ENCODE assay signal across 19 cellular contexts in genomic region chr10:123518765-123519164, GRCh38.
A peak's percentile ranks its signal among the peaks of the same experiment; 100 is the strongest.
DNase-seq lines count a peak whose midpoint lies in the region; ATAC-seq, FAIRE-seq and TF ChIP-seq lines count a peak whose summit lies in the region.
"Had no signal": no experiment of that assay in that cellular context is flagged by ENCODE, and none has a peak within 500 bp of the region (broad histone marks: within the 10 kb centered on the region; RNA-seq: fewer than 3 reads in every experiment).

No MANE protein-coding gene starts in this region.

- TF ChIP-seq POLR2A in H54 (IDR thresholded peaks at IDR 0.05; ENCODE audit: low read depth, low read length) = no peak

- no peak for ATAC-seq in left lobe of liver
- ATAC-seq in HG03039 (IDR thresholded peaks at IDR 0.05; ENCODE audit: unreplicated experiment) = no peak
- ATAC-seq: CD8-positive, alpha-beta T cell had no signal

- FAIRE-seq in H54 (lab: Jason Lieb, UNC) = no peak
- FAIRE-seq: D721Med, G401.6, GM12891 had no signal

- peak; percentile 13 for DNase-seq in activated CD8-positive, alpha-beta memory T cell treated with anti-CD3 and anti-CD28 coated beads for 24 hours
- DNase-seq in activated CD8-positive, alpha-beta memory T cell treated with anti-CD3 and anti-CD28 coated beads, Interleukin-2, amount 50 U/mL, for 4 hours = no peak
- DNase-seq in NCI-H526 (lab: John Stamatoyannopoulos, UW) (peak; percentile 33 to 62), ecto neural progenitor cell (ENCODE audit: low spot score) (peak; percentile 16), left lobe of liver (ENCODE audit: low spot score) (peak; percentile 7), H54 (ENCODE audit: insufficient read length, low spot score) (no peak), NCI-H2029 treated with DMSO at 0.1 percent for 48 hours (lab: John Stamatoyannopoulos, UW) (no peak)
- DNase-seq: COR-L47, DMS153, DMS79 treated with DMSO at 0.1 percent for 48 hours, EL, GOT3, HCEC 1CT, HFFc6 had no signal

Comparison
In these comparisons a context has a peak if more than half of its experiments do, and no peak if none do; other contexts are left out.
1. DNase-seq: peak in activated CD8-positive, alpha-beta memory T cell treated with anti-CD3 and anti-CD28 coated beads for 24 hours (single experiment), NCI-H526 (2 of 2), ecto neural progenitor cell (single experiment) and left lobe of liver (single experiment); none in activated CD8-positive, alpha-beta memory T cell treated with anti-CD3 and anti-CD28 coated beads, Interleukin-2, amount 50 U/mL, for 4 hours (single experiment), H54 (single experiment) and NCI-H2029 treated with DMSO at 0.1 percent for 48 hours (single experiment).